In the genomic region with DNA sequence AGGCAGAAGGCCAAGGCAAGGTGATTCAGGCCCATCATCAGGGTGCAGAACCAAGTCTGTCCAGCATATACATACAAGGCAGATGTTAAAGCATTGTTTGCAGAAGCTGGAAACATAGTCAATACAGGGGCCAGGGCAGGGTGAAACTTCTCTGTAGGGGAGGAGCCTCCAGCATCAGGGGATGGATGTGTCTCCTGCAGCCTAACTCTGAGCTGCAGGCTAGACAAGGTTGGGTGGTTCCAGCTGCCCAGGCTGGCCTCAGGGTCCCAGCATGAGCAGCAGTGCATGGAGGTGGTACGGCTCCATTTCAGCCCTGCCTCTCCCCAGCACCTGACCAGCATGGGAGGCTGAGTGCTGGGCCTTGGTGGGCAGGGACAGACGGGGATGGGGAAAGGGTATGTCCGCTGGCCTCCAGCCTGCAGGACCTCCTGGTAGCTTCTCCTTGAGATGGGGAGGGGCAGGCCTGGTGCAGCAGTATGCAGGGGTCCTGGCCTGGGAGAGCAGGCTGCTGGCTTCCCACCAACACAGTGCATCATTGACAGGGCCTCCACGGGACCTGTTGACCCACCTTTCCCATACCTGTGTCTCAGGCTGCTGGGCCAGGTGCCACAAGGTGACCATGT, we compare ENCODE assay signal across 18 cellular contexts. TPM values are rescaled to one million over a fixed set of nuclear protein-coding genes. Genes with fewer than 3 reads are reported as not detected.
DNase-seq lines count a peak whose midpoint lies in the region; ATAC-seq, FAIRE-seq and TF ChIP-seq lines count a peak whose summit lies in the region.
"Had no signal": no experiment of that assay in that cellular context is flagged by ENCODE, and none has a peak within 500 bp of the region (broad histone marks: within the 10 kb centered on the region; RNA-seq: fewer than 3 reads in every experiment).

No MANE protein-coding gene starts in this region.

- no peak overlapping the region for H3K23ac ChIP-seq in H1 (ENCODE audit: insufficient read length)

- no peaks in the 10 kb centered on the region for H4K20me1 ChIP-seq in H1 (replicated peaks in 1 of 2; ENCODE audit: control insufficient read depth in 1 of 2, insufficient read depth in 2 of 2, low read length in 2 of 2)

- no peak overlapping the region for H4K91ac ChIP-seq in H1 (replicated peaks; ENCODE audit: insufficient read length, low read length)

- no peaks in the 10 kb centered on the region for H3K9me3 Mint-ChIP-seq in stimulated activated naive CD8-positive, alpha-beta T cell treated with anti-CD3 and anti-CD28 coated beads, Interleukin-15, amount 100 ng/mL, for 72 hours
- H3K9me3 Mint-ChIP-seq in CD14-positive monocyte, result peaks cover 0 to 8% (median 0%) of the 10 kb centered on the region in 7 donors
- H3K9me3 Mint-ChIP-seq: IgD-negative memory B cell had no signal

- no peak overlapping the region for H2BK5ac ChIP-seq in H1 (ENCODE audit: low read depth, low read length)

- no peaks in the 10 kb centered on the region for H3K23me2 ChIP-seq in H1 (ENCODE audit: low read depth, low read length)

- no peak overlapping the region for H3K27ac ChIP-seq in H1 (ENCODE audit: low read depth, low read length)
- no peak overlapping the region for H3K27ac ChIP-seq in dorsolateral prefrontal cortex

- H2AFZ ChIP-seq in H1 (ENCODE audit: low read length), result no peak overlapping the region

- H3K4me3 Mint-ChIP-seq in stimulated activated naive CD8-positive, alpha-beta T cell treated with anti-CD3 and anti-CD28 coated beads, Interleukin-15, amount 100 ng/mL, for 72 hours, result no peak overlapping the region
- H3K4me3 Mint-ChIP-seq in CD14-positive monocyte, result no peak overlapping the region
- H3K4me3 Mint-ChIP-seq: CD4-positive, alpha-beta memory T cell; IgD-negative memory B cell had no signal

- no peak overlapping the region for H2BK15ac ChIP-seq in H1 (ENCODE audit: low read length)

- no peak overlapping the region for H2AK5ac ChIP-seq in H1 (ENCODE audit: low read depth, low read length)

- no peaks in the 10 kb centered on the region for H3K79me1 ChIP-seq in H1 (ENCODE audit: low read depth, low read length)

- no peak overlapping the region for H2BK12ac ChIP-seq in H1 (ENCODE audit: low read depth, low read length)

- no peak overlapping the region for H3K14ac ChIP-seq in H1 (ENCODE audit: insufficient read length)

- H3K4me3 ChIP-seq in H1 (ENCODE audit: extremely low read depth in 1 of 4, insufficient read depth in 2 of 4, low read depth in 3 of 4, low read length in 4 of 4), result no peak overlapping the region
- H3K4me3 ChIP-seq in dorsolateral prefrontal cortex, result no peak overlapping the region

- no peak for TF ChIP-seq CTCF in H1 (IDR thresholded peaks at IDR 0.05; ENCODE audit: control extremely low read depth in 1 of 3, insufficient read depth in 1 of 3, low read depth in 1 of 3, low read length in 3 of 3)
- no peak for TF ChIP-seq CTCF in dorsolateral prefrontal cortex (IDR thresholded peaks at IDR 0.05 in 54 of 56, conservative IDR thresholded peaks at IDR 0.05 in 2 of 56; ENCODE audit: low read depth in 1 of 56, partially characterized antibody in 56 of 56)
- no peak for TF ChIP-seq CTCF in CD14-positive monocyte (IDR thresholded peaks at IDR 0.05)

- no peak overlapping the region for H4K5ac ChIP-seq in H1 (ENCODE audit: insufficient read length, low read depth, low read length)

- H2BK20ac ChIP-seq in H1 (ENCODE audit: low read length), result no peak overlapping the region

- H3K4me1 Mint-ChIP-seq in stimulated activated naive CD8-positive, alpha-beta T cell treated with anti-CD3 and anti-CD28 coated beads, Interleukin-15, amount 100 ng/mL, for 72 hours, result peaks cover 24% of the 10 kb centered on the region
- H3K4me1 Mint-ChIP-seq in CD14-positive monocyte, result peaks cover 10% of the 10 kb centered on the region

- peak overlapping the region; percentile 35; the same call in 1 of the 2 replicates for H4K8ac ChIP-seq in H1 (ENCODE audit: extremely low read depth, insufficient read depth, low read length)

- DNase-seq in stimulated activated naive CD8-positive, alpha-beta T cell treated with anti-CD3 and anti-CD28 coated beads, Interleukin-15, amount 100 ng/mL, for 72 hours, result no peak
- no peak for DNase-seq in stimulated activated naive CD8-positive, alpha-beta T cell treated with anti-CD3 and anti-CD28 coated beads, Interleukin-15, Interleukin-2, amounts not matched to agents 100 U/mL and 50 U/mL, for 24 hours
- DNase-seq in H1 (ENCODE audit: low read depth in 1 of 2, low spot score in 2 of 2), result no peak
- DNase-seq in central memory CD4-positive, alpha-beta T cell, result no peak
- no peak for DNase-seq in dorsolateral prefrontal cortex
- no peak for DNase-seq in anterior cingulate cortex (lab: John Stamatoyannopoulos, UW)
- DNase-seq in CD14-positive monocyte (ENCODE audit: low spot score), result no peak
- DNase-seq: AML-193; CD4-positive, alpha-beta memory T cell; MV-4-11; NCI-H1436; NCI-H2081; NCI-H524; SHP77 treated with DMSO at 0.1 percent for 48 hours had no signal

- H3K36me3 Mint-ChIP-seq in CD14-positive monocyte, result no peaks in the 10 kb centered on the region
- H3K36me3 Mint-ChIP-seq: CD4-positive, alpha-beta memory T cell; IgD-negative memory B cell had no signal

- no peak overlapping the region for H3K18ac ChIP-seq in H1 (ENCODE audit: extremely low read depth, low read length)

- H3K27me3 ChIP-seq in H1 (replicated peaks in 1 of 4; ENCODE audit: control insufficient read depth in 3 of 4, extremely low read depth in 1 of 4, insufficient read depth in 3 of 4, low read length in 3 of 4) (peaks cover 0 to 4% (median 1%) of the 10 kb centered on the region in 4 experiments; a peak in 1 of 7 replicates), dorsolateral prefrontal cortex (no peaks in the 10 kb centered on the region)

- H3K4ac ChIP-seq in H1 (replicated peaks; ENCODE audit: insufficient read length, low read depth, low read length), result no peak overlapping the region

- no peaks in the 10 kb centered on the region for H3K9me3 ChIP-seq in H1 (ENCODE audit: insufficient read depth in 2 of 2, low read depth in 1 of 2, low read length in 1 of 2)

- no peak for TF ChIP-seq EP300 in H1 (IDR thresholded peaks at IDR 0.05; ENCODE audit: borderline replicate concordance in 1 of 2, low read depth in 2 of 2, low read length in 2 of 2)

- intact Hi-C loops in dorsolateral prefrontal cortex (cut with DNase I) (loop anchor here in 1 of 2 donors (10.0 kb wide), 1 partner anchor 534 kb away; the partner anchor contains the start of gene TMED4), CD14-positive monocyte (cut with micrococcal nuclease) (loop anchor here in 1 of 2 donors (10.0 kb wide), 1 partner anchor 544 kb away; the partner anchor contains the start of gene DDX56)

- no peak overlapping the region for H3K27ac Mint-ChIP-seq in stimulated activated naive CD8-positive, alpha-beta T cell treated with anti-CD3 and anti-CD28 coated beads, Interleukin-15, amount 100 ng/mL, for 72 hours
- no peak overlapping the region for H3K27ac Mint-ChIP-seq in CD14-positive monocyte

- ATAC-seq in stimulated activated naive CD8-positive, alpha-beta T cell treated with anti-CD3 and anti-CD28 coated beads, Interleukin-15, amount 100 ng/mL, for 72 hours, result peak; percentile 27
- ATAC-seq in stimulated activated naive CD8-positive, alpha-beta T cell treated with anti-CD3 and anti-CD28 coated beads, Interleukin-15, Interleukin-2, amounts not matched to agents 100 U/mL and 50 U/mL, for 24 hours, result no peak
- ATAC-seq in HG03571 (IDR thresholded peaks at IDR 0.05; ENCODE audit: unreplicated experiment), result peak; percentile 54

- H3K4me2 ChIP-seq in H1 (ENCODE audit: insufficient read depth in 1 of 2, low read depth in 2 of 2, low read length in 2 of 2), result no peak overlapping the region

- no peak overlapping the region for H2BK120ac ChIP-seq in H1 (replicated peaks; ENCODE audit: low read depth, low read length)

- no peak overlapping the region for H3K56ac ChIP-seq in H1 (replicated peaks; ENCODE audit: insufficient read length, low read depth, low read length)

- 86% methylated on average over 4 of the region's 4 CpGs; no CpG with 5 or more reads in 1 of the 2 experiments for WGBS in H1 (ENCODE audit: extremely low coverage in 1 of 2, insufficient coverage in 1 of 2, insufficient read length in 1 of 2, insufficient replicate concordance in 2 of 2, low coverage in 1 of 2, low lambda C conversion rate in 2 of 2, missing lambda C conversion rate in 1 of 2), 2 experiments

- H3K4me1 ChIP-seq in H1 (replicated peaks in 1 of 4; ENCODE audit: control insufficient read depth in 3 of 4, insufficient read depth in 4 of 4, low read length in 3 of 4), result peaks cover 0 to 7% (median 4%) of the 10 kb centered on the region in 4 experiments; a peak in 5 of 7 replicates

- H3K9ac ChIP-seq in H1 (replicated peaks in 1 of 4; ENCODE audit: extremely low read depth in 1 of 4, low read depth in 3 of 4, low read length in 3 of 4), result no peak overlapping the region

- no peaks in the 10 kb centered on the region for H3K79me2 ChIP-seq in H1 (ENCODE audit: control insufficient read depth in 1 of 2, insufficient read depth in 2 of 2, low read length in 2 of 2)

- POLR2A ChIA-PET in H1 (lab: Charles Lee; ENCODE audit: partially characterized antibody), result interaction anchor here (1.0 to 1.3 kb wide), 2 partner anchors 16 to 133 kb away, joined by 3 to 4 read pairs; no protein-coding TSS in a partner anchor

- TF ChIP-seq POLR2A in H1 (IDR thresholded peaks at IDR 0.05; ENCODE audit: control extremely low read depth in 1 of 2, low read depth in 2 of 2, low read length in 2 of 2), result no peak

- CTCF ChIA-PET in H1 (lab: Charles Lee; ENCODE audit: partially characterized antibody), result interaction anchor here (0.7 to 4.2 kb wide), 2 partner anchors 17 to 1432 kb away, joined by 3 to 21 read pairs; no protein-coding TSS in a partner anchor

- no peak for TF ChIP-seq RAD21 in H1 (IDR thresholded peaks at IDR 0.05 in 1 of 2, conservative IDR thresholded peaks at IDR 0.05 in 1 of 2; ENCODE audit: low read depth in 2 of 2, low read length in 2 of 2)

- H3K36me3 ChIP-seq in H1 (ENCODE audit: control insufficient read depth in 2 of 4, insufficient read depth in 4 of 4, low read length in 3 of 4), result no peaks in the 10 kb centered on the region

- no peak for FAIRE-seq in H1 (lab: Jason Lieb, UNC)
- FAIRE-seq: D721Med had no signal

- H3K27me3 Mint-ChIP-seq in stimulated activated naive CD8-positive, alpha-beta T cell treated with anti-CD3 and anti-CD28 coated beads, Interleukin-15, amount 100 ng/mL, for 72 hours, result peaks cover 5% of the 10 kb centered on the region
- peaks cover 2 to 8% (median 2%) of the 10 kb centered on the region in 3 donors for H3K27me3 Mint-ChIP-seq in CD14-positive monocyte (ENCODE audit: low read depth in 3 of 3)
- H3K27me3 Mint-ChIP-seq: IgD-negative memory B cell had no signal

RNA-seq across cellular contexts. Expression of gene TBRG4, which starts 7.4 kb away (rescaled TPM):
- 137 and 146 TPM in 2 replicates for total RNA-seq in H1 (2021; fragmentation: NEBNext Ultra II Directional; extraction: Animal tissue kit (Norgen Biotek cat#: 25700))
- polyA plus RNA-seq in H1 (2011; rRNA removed) (110 and 134 TPM in 2 replicates), CD14-positive monocyte (10 to 100 TPM; 32.7 to 38.4 TPM)
- 139 TPM for polyA plus RNA-seq in H1 (2011; cell fraction: cytosol; rRNA removed)
- polyA plus RNA-seq in H1 (2011; cell fraction: nucleus; rRNA removed), result 303 TPM
- 89.0 to 132 TPM (median 112 TPM) in 4 replicates for polyA plus RNA-seq in H1 (2012, experiment 1 of 2)
- 202 TPM for polyA plus RNA-seq in H1 (2012, experiment 2 of 2)
- polyA plus RNA-seq in H1 (2013, experiment 1 of 2), result 91.1 TPM
- polyA plus RNA-seq in H1 (2013, experiment 2 of 2), result 79.7 TPM
- 256 and 274 TPM in 2 replicates for polyA minus RNA-seq in H1 (2011; rRNA and poly(A)+ RNA removed)
- polyA minus RNA-seq in H1 (2011; cell fraction: cytosol; rRNA and poly(A)+ RNA removed), result 109 TPM
- 302 TPM for polyA minus RNA-seq in H1 (2011; cell fraction: nucleus; rRNA and poly(A)+ RNA removed)
- 10 to 100 TPM; 39.3 to 66.1 (median 52.5) TPM for total RNA-seq in dorsolateral prefrontal cortex

RNA-seq across cellular contexts. Expression of gene NACAD, which starts 30.2 kb away (rescaled TPM):
- total RNA-seq in H1 (2021; fragmentation: NEBNext Ultra II Directional; extraction: Animal tissue kit (Norgen Biotek cat#: 25700)), result 6.0 and 6.4 TPM in 2 replicates
- polyA plus RNA-seq in H1 (2011; rRNA removed) (1.3 and 2.7 TPM in 2 replicates), CD14-positive monocyte (not detected)
- 0.89 TPM for polyA plus RNA-seq in H1 (2011; cell fraction: cytosol; rRNA removed)
- polyA plus RNA-seq in H1 (2011; cell fraction: nucleus; rRNA removed), result 2.7 TPM
- polyA plus RNA-seq in H1 (2012, experiment 1 of 2), result 3.6 to 5.1 TPM (median 4.4 TPM) in 4 replicates
- polyA plus RNA-seq in H1 (2012, experiment 2 of 2), result 3.1 TPM
- polyA plus RNA-seq in H1 (2013, experiment 1 of 2), result 3.0 TPM
- 2.9 TPM for polyA plus RNA-seq in H1 (2013, experiment 2 of 2)
- polyA minus RNA-seq in H1 (2011; rRNA and poly(A)+ RNA removed), result 1.0 and 1.1 TPM in 2 replicates
- polyA minus RNA-seq in H1 (2011; cell fraction: cytosol; rRNA and poly(A)+ RNA removed), result 3.6 TPM
- polyA minus RNA-seq in H1 (2011; cell fraction: nucleus; rRNA and poly(A)+ RNA removed), result 4.6 TPM
- 100 to 1,000 TPM in 34 of 120 experiments, 10 to 100 TPM in 86; 52.6 to 238 (median 83.3) TPM for total RNA-seq in dorsolateral prefrontal cortex
- total RNA-seq: CD4-positive, alpha-beta memory T cell had no signal
- polyA plus RNA-seq: CD4-positive, alpha-beta memory T cell; IgD-negative memory B cell had no signal

RNA-seq across cellular contexts. Expression of gene RAMP3, which starts 38.6 kb away (rescaled TPM):
- 0.88 and 0.92 TPM in 2 replicates for total RNA-seq in H1 (2021; fragmentation: NEBNext Ultra II Directional; extraction: Animal tissue kit (Norgen Biotek cat#: 25700))
- polyA plus RNA-seq in H1 (2011; rRNA removed) (0.98 and 2.7 TPM in 2 replicates), CD14-positive monocyte (not detected)
- polyA plus RNA-seq in H1 (2011; cell fraction: cytosol; rRNA removed), result 1.7 TPM
- polyA plus RNA-seq in H1 (2011; cell fraction: nucleus; rRNA removed), result 1.7 TPM
- 0.84 to 1.3 TPM (median 1.0 TPM) in 4 replicates for polyA plus RNA-seq in H1 (2012, experiment 1 of 2)
- 1.2 TPM for polyA plus RNA-seq in H1 (2012, experiment 2 of 2)
- polyA plus RNA-seq in H1 (2013, experiment 1 of 2), result 1.2 TPM
- polyA plus RNA-seq in H1 (2013, experiment 2 of 2), result 1.6 TPM
- polyA minus RNA-seq in H1 (2011; rRNA and poly(A)+ RNA removed), result 1.3 and 1.5 TPM in 2 replicates
- not detected for polyA minus RNA-seq in H1 (2011; cell fraction: cytosol; rRNA and poly(A)+ RNA removed)
- polyA minus RNA-seq in H1 (2011; cell fraction: nucleus; rRNA and poly(A)+ RNA removed), result not detected
- total RNA-seq in dorsolateral prefrontal cortex, result 10 to 100 TPM in 71 of 120 experiments, 1 to 10 TPM in 49; 2.2 to 25.9 (median 10.8) TPM
- total RNA-seq: CD4-positive, alpha-beta memory T cell; Daoy had no signal
- polyA plus RNA-seq: IgD-negative memory B cell had no signal
